Comparison of ENCODE assay signal across 13 cellular contexts in genomic region chr1:212561501-212561931, GRCh38. TPM values are rescaled to one million over a fixed set of nuclear protein-coding genes. Genes with fewer than 3 reads are reported as not detected.
DNase-seq lines count a peak whose midpoint lies in the region; ATAC-seq and TF ChIP-seq lines count a peak whose summit lies in the region.
"Had no signal": no experiment of that assay in that cellular context is flagged by ENCODE, and none has a peak within 500 bp of the region (broad histone marks: within the 10 kb centered on the region; RNA-seq: fewer than 3 reads in every experiment).

No MANE protein-coding gene starts in this region.

- H3K9me3 ChIP-seq in esophagus muscularis mucosa = peaks cover 0 to 4% (median 0%) of the 10 kb centered on the region in 4 donors
- no peaks in the 10 kb centered on the region for H3K9me3 ChIP-seq in CD8-positive, alpha-beta T cell (ENCODE audit: low read length)
- no peaks in the 10 kb centered on the region for H3K9me3 ChIP-seq in BE2C

- TF ChIP-seq EP300 in esophagus muscularis mucosa (IDR thresholded peaks at IDR 0.05) = no peak

- POLR2A ChIA-PET in CD8-positive, alpha-beta T cell (lab: Charles Lee) = no interaction called here

- H3K27me3 Mint-ChIP-seq in Calu3 (ENCODE audit: unreplicated experiment) = no peaks in the 10 kb centered on the region
- H3K27me3 Mint-ChIP-seq in CD8-positive, alpha-beta T cell (ENCODE audit: low read depth) = no peaks in the 10 kb centered on the region

- no peak overlapping the region for H3K4me3 Mint-ChIP-seq in Calu3 (ENCODE audit: low read depth, unreplicated experiment)
- H3K4me3 Mint-ChIP-seq in CD8-positive, alpha-beta T cell = no peak overlapping the region

- peaks cover 3% of the 10 kb centered on the region for H3K9me3 Mint-ChIP-seq in Calu3 (ENCODE audit: low read depth, unreplicated experiment)
- H3K9me3 Mint-ChIP-seq in CD8-positive, alpha-beta T cell = peaks cover 13% of the 10 kb centered on the region

- H3K36me3 Mint-ChIP-seq in Calu3 (ENCODE audit: insufficient read depth, unreplicated experiment) = peaks cover 22% of the 10 kb centered on the region
- H3K36me3 Mint-ChIP-seq in CD8-positive, alpha-beta T cell = no peaks in the 10 kb centered on the region
- H3K36me3 Mint-ChIP-seq: IgD-negative memory B cell, naive B cell had no signal

- H3K27ac ChIP-seq in esophagus muscularis mucosa (replicated peaks in 1 of 4) = peak overlapping the region; percentile 85 to 96 (median 91)
- H3K27ac ChIP-seq in rectal smooth muscle tissue (ENCODE audit: low read depth, low read length) = peak overlapping the region; percentile 58
- no peak overlapping the region for H3K27ac ChIP-seq in CD8-positive, alpha-beta T cell (ENCODE audit: low read depth, low read length)

- CTCF ChIA-PET in Calu3 (lab: Charles Lee) = interaction anchor here (1.1 kb wide), 1 partner anchor 84 kb away, joined by 7 read pairs; no protein-coding TSS in a partner anchor
- CTCF ChIA-PET in CD8-positive, alpha-beta T cell (lab: Charles Lee) = no interaction called here

- DNase-seq in Calu3 = peak; percentile 40
- peak; percentile 56 for DNase-seq in RPMI7951 (ENCODE audit: low read depth)
- DNase-seq in esophagus muscularis mucosa (ENCODE audit: extremely low spot score) = peak; percentile 88
- DNase-seq in NCI-H226 = no peak
- DNase-seq in CD8-positive, alpha-beta T cell = no peak
- DNase-seq in BE2C = no peak
- no peak for DNase-seq in NCI-H1436 treated with DMSO at 0.1 percent for 48 hours (lab: John Stamatoyannopoulos, UW)
- DNase-seq: activated effector memory CD4-positive, alpha-beta T cell treated with anti-CD3 and anti-CD28 coated beads, Interleukin-2, amount 50 U/mL, for 16 hours; DND-41; naive B cell; NCI-H510A had no signal

- no peak for TF ChIP-seq POLR2A in esophagus muscularis mucosa (IDR thresholded peaks at IDR 0.05; ENCODE audit: low read depth)

- WGBS in esophagus muscularis mucosa = 48% methylated on average over 4 of the region's 5 CpGs

- no peak for TF ChIP-seq CTCF in Calu3 (IDR thresholded peaks at IDR 0.05; ENCODE audit: unreplicated experiment)
- no peak for TF ChIP-seq CTCF in esophagus muscularis mucosa (IDR thresholded peaks at IDR 0.05)
- no peak for TF ChIP-seq CTCF in CD8-positive, alpha-beta T cell (IDR thresholded peaks at IDR 0.05)
- TF ChIP-seq CTCF in BE2C (IDR thresholded peaks at IDR 0.05; ENCODE audit: low read depth, low read length) = no peak

- peaks cover 14 to 36% (median 29%) of the 10 kb centered on the region in 4 donors for H3K4me1 ChIP-seq in esophagus muscularis mucosa
- H3K4me1 ChIP-seq in rectal smooth muscle tissue (ENCODE audit: control insufficient read depth, insufficient read depth, low read length) = peaks cover 12% of the 10 kb centered on the region
- peaks cover 5% of the 10 kb centered on the region for H3K4me1 ChIP-seq in CD8-positive, alpha-beta T cell (ENCODE audit: insufficient read depth, low read length)
- peaks cover 5% of the 10 kb centered on the region for H3K4me1 ChIP-seq in BE2C

- H3K27ac Mint-ChIP-seq in Calu3 (ENCODE audit: unreplicated experiment) = peak overlapping the region; percentile 81
- no peak overlapping the region for H3K27ac Mint-ChIP-seq in CD8-positive, alpha-beta T cell

- peaks cover 37% of the 10 kb centered on the region for H3K4me1 Mint-ChIP-seq in Calu3 (ENCODE audit: low read depth, unreplicated experiment)
- peaks cover 13% of the 10 kb centered on the region for H3K4me1 Mint-ChIP-seq in CD8-positive, alpha-beta T cell (ENCODE audit: low read depth)

- no peaks in the 10 kb centered on the region for H3K36me3 ChIP-seq in esophagus muscularis mucosa
- no peaks in the 10 kb centered on the region for H3K36me3 ChIP-seq in rectal smooth muscle tissue (ENCODE audit: control insufficient read depth, insufficient read depth, low read length)
- no peaks in the 10 kb centered on the region for H3K36me3 ChIP-seq in CD8-positive, alpha-beta T cell (ENCODE audit: insufficient read depth, low read length)
- H3K36me3 ChIP-seq in BE2C = no peaks in the 10 kb centered on the region

- no TSS peak for BruUV-seq in Calu3 (replicated peaks; lab: Mats Ljungman, UMichigan)

- H3K9ac ChIP-seq in rectal smooth muscle tissue (ENCODE audit: low read length) = no peak overlapping the region

- no peak for ATAC-seq in CD8-positive, alpha-beta T cell

- H3K27me3 ChIP-seq in esophagus muscularis mucosa (no peaks in the 10 kb centered on the region), rectal smooth muscle tissue (ENCODE audit: control insufficient read depth, insufficient read depth, low read length) (no peaks in the 10 kb centered on the region), BE2C (no peaks in the 10 kb centered on the region)
- H3K27me3 ChIP-seq in CD8-positive, alpha-beta T cell (ENCODE audit: insufficient read depth, low read length) = no peaks in the 10 kb centered on the region

- intact Hi-C loops in Calu3 (cut with micrococcal nuclease; ENCODE audit: unreplicated experiment) (no loop called here), esophagus muscularis mucosa (cut with DNase I) (no loop called here)
- intact Hi-C loops in CD8-positive, alpha-beta T cell (cut with DNase I, micrococcal nuclease) = loop anchor here in 1 of 2 experiments (5.0 kb wide), 1 partner anchor 456 kb away; the partner anchor contains the start of gene ANGEL2

- H3K4me3 ChIP-seq in esophagus muscularis mucosa = no peak overlapping the region
- H3K4me3 ChIP-seq in rectal smooth muscle tissue (ENCODE audit: low read length) = no peak overlapping the region
- no peak overlapping the region for H3K4me3 ChIP-seq in CD8-positive, alpha-beta T cell (ENCODE audit: low read depth, low read length)
- H3K4me3 ChIP-seq in BE2C (ENCODE audit: low read depth, low read length) = no peak overlapping the region

RNA-seq across cellular contexts. Expression of gene ATF3, which starts 47.0 kb away (rescaled TPM):
- total RNA-seq in Calu3 (2022) (11.1 and 13.0 TPM in 2 replicates), esophagus muscularis mucosa (10 to 100 TPM in 1 of 4 donors, 1 to 10 TPM in 3; 2.9 to 29.7 (median 3.7) TPM)
- 1.2 and 1.4 TPM in 2 replicates for total RNA-seq in RPMI7951 (2014; rRNA removed; shearing (Covaris generic))
- total RNA-seq in CD8-positive, alpha-beta T cell = 10 to 100 TPM in 1 of 2 experiments, 1 to 10 TPM in 1; 8.9 to 10.4 TPM
- 23.1 TPM for polyA plus RNA-seq in BE2C (2012; ENCODE audit: insufficient read depth, insufficient read length, low read depth)

Comparison
In these comparisons a context has a peak if more than half of its experiments do, and no peak if none do; other contexts are left out.
1. DNase-seq: peak in Calu3 (single experiment), RPMI7951 (single experiment) and esophagus muscularis mucosa (single experiment); none in NCI-H226 (single experiment), CD8-positive, alpha-beta T cell (0 of 7), BE2C (single experiment) and NCI-H1436 treated with DMSO at 0.1 percent for 48 hours (single experiment).